Comparison of ENCODE assay signal across 1 cellular context in genomic region chr20:57436223-57436545, GRCh38.
TF ChIP-seq lines count a peak whose summit lies in the region.

No MANE protein-coding gene starts in this region.

TF ChIP-seq in HepG2, 621 proteins besides CTCF, POLR2A, EP300 and RAD21 (continued from another document):
- TF ChIP-seq ZBTB39 (CRISPR knock-in tag; IDR thresholded peaks at IDR 0.05) (no peak), MTERF4 (CRISPR knock-in tag; IDR thresholded peaks at IDR 0.05) (0 out of 2 replicates have a peak, but pooled peaks have one; percentile 51), ZNF703 (CRISPR knock-in tag; IDR thresholded peaks at IDR 0.05; ENCODE audit: borderline replicate concordance) (no peak), HNRNPUL1 (IDR thresholded peaks at IDR 0.05; ENCODE audit: low read depth, low read length) (no peak), PCBP2 (optimal IDR thresholded peaks at IDR 0.05; ENCODE audit: low read depth, low read length, poor library complexity, severe bottlenecking) (no peak), ZNF33A (CRISPR knock-in tag; IDR thresholded peaks at IDR 0.05; ENCODE audit: borderline replicate concordance) (no peak), ZIK1 (CRISPR knock-in tag; IDR thresholded peaks at IDR 0.05; ENCODE audit: borderline replicate concordance, low read depth) (0 out of 2 replicates have a peak, but pooled peaks have one; percentile 19), ZNF441 (CRISPR knock-in tag; IDR thresholded peaks at IDR 0.05; ENCODE audit: borderline replicate concordance) (no peak), ZFY (CRISPR knock-in tag; IDR thresholded peaks at IDR 0.05) (0 out of 2 replicates have a peak, but pooled peaks have one; percentile 1), TBX3 (IDR thresholded peaks at IDR 0.05; ENCODE audit: borderline replicate concordance) (no peak), ARNTL (CRISPR knock-in tag; IDR thresholded peaks at IDR 0.05) (no peak), ZNF644 (CRISPR knock-in tag; IDR thresholded peaks at IDR 0.05; ENCODE audit: low read depth) (no peak), JARID2 (CRISPR knock-in tag; IDR thresholded peaks at IDR 0.05; ENCODE audit: insufficient replicate concordance) (no peak), ZNF432 (CRISPR knock-in tag; IDR thresholded peaks at IDR 0.05; ENCODE audit: borderline replicate concordance) (no peak), ZNF256 (CRISPR knock-in tag; conservative IDR thresholded peaks at IDR 0.05) (no peak), KDM3A (CRISPR knock-in tag; IDR thresholded peaks at IDR 0.05; ENCODE audit: low read depth) (no peak), SMARCE1 (IDR thresholded peaks at IDR 0.05; ENCODE audit: borderline replicate concordance) (no peak), DMAP1 (CRISPR knock-in tag; IDR thresholded peaks at IDR 0.05) (no peak), ZNF335 (CRISPR knock-in tag; IDR thresholded peaks at IDR 0.05) (no peak), HES4 (CRISPR knock-in tag; IDR thresholded peaks at IDR 0.05; ENCODE audit: borderline replicate concordance) (peak; percentile 33; the same call in 1 of the 2 replicates), ZNF563 (CRISPR knock-in tag; IDR thresholded peaks at IDR 0.05) (0 out of 2 replicates have a peak, but pooled peaks have one; percentile 41), TIGD3 (CRISPR knock-in tag; IDR thresholded peaks at IDR 0.05; ENCODE audit: borderline replicate concordance) (no peak), ZNF446 (CRISPR knock-in tag; IDR thresholded peaks at IDR 0.05) (0 out of 2 replicates have a peak, but pooled peaks have one; percentile 69), ARID2 (CRISPR knock-in tag; IDR thresholded peaks at IDR 0.05; ENCODE audit: borderline replicate concordance) (no peak), ZFYVE20 (CRISPR knock-in tag; IDR thresholded peaks at IDR 0.05; ENCODE audit: borderline replicate concordance, low read depth) (no peak), ZFP41 (CRISPR knock-in tag; IDR thresholded peaks at IDR 0.05; ENCODE audit: borderline replicate concordance) (no peak), MYC (CRISPR knock-in tag; IDR thresholded peaks at IDR 0.05; ENCODE audit: borderline replicate concordance) (no peak), RERE (CRISPR knock-in tag; IDR thresholded peaks at IDR 0.05; ENCODE audit: low read depth) (no peak), EHMT2 (IDR thresholded peaks at IDR 0.05; ENCODE audit: borderline replicate concordance, low read depth, low read length) (no peak)
- TF ChIP-seq, protein P1, sequence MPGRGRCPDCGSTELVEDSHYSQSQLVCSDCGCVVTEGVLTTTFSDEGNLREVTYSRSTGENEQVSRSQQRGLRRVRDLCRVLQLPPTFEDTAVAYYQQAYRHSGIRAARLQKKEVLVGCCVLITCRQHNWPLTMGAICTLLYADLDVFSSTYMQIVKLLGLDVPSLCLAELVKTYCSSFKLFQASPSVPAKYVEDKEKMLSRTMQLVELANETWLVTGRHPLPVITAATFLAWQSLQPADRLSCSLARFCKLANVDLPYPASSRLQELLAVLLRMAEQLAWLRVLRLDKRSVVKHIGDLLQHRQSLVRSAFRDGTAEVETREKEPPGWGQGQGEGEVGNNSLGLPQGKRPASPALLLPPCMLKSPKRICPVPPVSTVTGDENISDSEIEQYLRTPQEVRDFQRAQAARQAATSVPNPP (CRISPR knock-in tag; IDR thresholded peaks at IDR 0.05) = no peak
- TF ChIP-seq, protein P2, sequence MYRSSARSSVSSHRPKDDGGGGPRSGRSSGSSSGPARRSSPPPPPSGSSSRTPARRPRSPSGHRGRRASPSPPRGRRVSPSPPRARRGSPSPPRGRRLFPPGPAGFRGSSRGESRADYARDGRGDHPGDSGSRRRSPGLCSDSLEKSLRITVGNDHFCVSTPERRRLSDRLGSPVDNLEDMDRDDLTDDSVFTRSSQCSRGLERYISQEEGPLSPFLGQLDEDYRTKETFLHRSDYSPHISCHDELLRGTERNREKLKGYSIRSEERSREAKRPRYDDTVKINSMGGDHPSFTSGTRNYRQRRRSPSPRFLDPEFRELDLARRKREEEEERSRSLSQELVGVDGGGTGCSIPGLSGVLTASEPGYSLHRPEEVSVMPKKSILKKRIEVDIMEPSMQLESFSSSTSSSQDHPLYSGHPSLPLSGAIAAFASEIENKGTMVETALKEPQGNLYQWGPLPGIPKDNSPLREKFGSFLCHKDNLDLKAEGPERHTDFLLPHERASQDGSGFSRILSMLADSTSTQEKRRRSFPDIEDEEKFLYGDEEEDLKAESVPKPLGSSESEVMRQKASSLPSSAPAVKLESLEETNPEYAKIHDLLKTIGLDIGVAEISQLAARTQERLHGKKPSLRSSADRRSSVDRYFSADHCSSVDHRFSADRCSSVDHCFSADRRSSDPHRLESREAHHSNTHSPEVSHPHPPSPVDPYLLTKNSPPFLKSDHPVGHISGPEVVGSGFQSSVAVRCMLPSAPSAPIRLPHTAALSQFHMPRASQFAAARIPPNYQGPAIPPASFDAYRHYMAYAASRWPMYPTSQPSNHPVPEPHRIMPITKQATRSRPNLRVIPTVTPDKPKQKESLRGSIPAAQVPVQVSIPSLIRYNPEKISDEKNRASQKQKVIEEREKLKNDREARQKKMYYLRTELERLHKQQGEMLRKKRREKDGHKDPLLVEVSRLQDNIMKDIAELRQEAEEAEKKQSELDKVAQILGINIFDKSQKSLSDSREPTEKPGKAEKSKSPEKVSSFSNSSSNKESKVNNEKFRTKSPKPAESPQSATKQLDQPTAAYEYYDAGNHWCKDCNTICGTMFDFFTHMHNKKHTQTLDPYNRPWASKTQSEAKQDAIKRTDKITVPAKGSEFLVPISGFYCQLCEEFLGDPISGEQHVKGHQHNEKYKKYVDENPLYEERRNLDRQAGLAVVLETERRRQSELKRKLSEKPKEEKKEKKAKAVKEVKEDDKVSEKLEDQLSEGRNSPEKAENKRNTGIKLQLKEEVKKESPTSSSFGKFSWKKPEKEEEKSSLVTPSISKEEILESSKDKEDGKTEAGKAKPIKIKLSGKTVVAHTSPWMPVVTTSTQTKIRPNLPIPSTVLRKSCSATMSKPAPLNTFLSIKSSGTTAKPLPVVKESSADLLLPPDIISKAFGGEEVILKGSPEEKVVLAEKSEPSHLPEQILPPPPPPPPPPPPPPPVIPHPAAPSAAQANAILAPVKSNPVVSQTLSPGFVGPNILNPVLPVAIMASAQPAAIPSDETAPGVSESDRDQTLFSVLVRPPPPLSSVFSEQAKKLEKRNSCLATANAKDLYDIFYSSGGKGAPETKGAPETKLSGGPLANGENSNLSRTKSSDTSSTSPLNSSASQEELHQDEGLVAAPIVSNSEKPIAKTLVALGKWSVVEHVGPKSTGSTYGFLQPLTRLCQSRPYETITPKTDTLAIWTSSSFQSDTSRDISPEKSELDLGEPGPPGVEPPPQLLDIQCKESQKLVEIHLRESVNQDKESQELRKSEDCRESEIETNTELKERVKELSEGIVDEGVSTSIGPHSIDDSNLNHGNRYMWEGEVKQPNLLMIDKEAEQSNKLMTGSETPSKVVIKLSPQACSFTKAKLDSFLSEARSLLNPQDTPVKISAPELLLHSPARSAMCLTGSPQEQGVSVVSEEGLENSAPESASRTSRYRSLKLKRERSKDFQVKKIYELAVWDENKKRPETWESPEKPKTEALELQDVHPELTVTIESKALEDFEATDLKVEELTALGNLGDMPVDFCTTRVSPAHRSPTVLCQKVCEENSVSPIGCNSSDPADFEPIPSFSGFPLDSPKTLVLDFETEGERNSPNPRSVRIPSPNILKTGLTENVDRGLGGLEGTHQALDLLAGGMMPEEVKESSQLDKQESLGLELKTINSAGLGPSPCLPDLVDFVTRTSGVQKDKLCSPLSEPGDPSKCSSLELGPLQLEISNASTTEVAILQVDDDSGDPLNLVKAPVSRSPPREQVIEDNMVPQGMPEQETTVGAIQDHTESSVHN (CRISPR knock-in tag; IDR thresholded peaks at IDR 0.05) = no peak
- TF ChIP-seq, protein P3, sequence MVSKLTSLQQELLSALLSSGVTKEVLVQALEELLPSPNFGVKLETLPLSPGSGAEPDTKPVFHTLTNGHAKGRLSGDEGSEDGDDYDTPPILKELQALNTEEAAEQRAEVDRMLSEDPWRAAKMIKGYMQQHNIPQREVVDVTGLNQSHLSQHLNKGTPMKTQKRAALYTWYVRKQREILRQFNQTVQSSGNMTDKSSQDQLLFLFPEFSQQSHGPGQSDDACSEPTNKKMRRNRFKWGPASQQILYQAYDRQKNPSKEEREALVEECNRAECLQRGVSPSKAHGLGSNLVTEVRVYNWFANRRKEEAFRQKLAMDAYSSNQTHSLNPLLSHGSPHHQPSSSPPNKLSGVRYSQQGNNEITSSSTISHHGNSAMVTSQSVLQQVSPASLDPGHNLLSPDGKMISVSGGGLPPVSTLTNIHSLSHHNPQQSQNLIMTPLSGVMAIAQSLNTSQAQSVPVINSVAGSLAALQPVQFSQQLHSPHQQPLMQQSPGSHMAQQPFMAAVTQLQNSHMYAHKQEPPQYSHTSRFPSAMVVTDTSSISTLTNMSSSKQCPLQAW (CRISPR knock-in tag; IDR thresholded peaks at IDR 0.05) = no peak
